ENCODE assay signal across 20 cellular contexts in genomic region chr1:82091729-82092128, GRCh38.
A peak's percentile ranks its signal among the peaks of the same experiment; 100 is the strongest.
DNase-seq lines count a peak whose midpoint lies in the region; ATAC-seq and TF ChIP-seq lines count a peak whose summit lies in the region.
"Had no signal": no experiment of that assay in that cellular context is flagged by ENCODE, and none has a peak within 500 bp of the region (broad histone marks: within the 10 kb centered on the region; RNA-seq: fewer than 3 reads in every experiment).

No MANE protein-coding gene starts in this region.

- DNase-seq in A673 (ENCODE audit: low spot score) (peak; percentile 27), NB4 (ENCODE audit: low read depth) (peak; percentile 2), endodermal cell (no peak), left lung (no peak), SK-N-SH (no peak), middle frontal gyrus (ENCODE audit: extremely low spot score, low spot score) (no peak), hepatic stellate cell (ENCODE audit: low spot score) (no peak), AG20443 (ENCODE audit: low spot score) (no peak)
- DNase-seq: CD4-positive, alpha-beta T cell; kidney; NCI-H1930; NCI-H446 treated with DMSO at 0.1 percent for 48 hours; T-helper 1 cell; WERI-Rb-1 had no signal

- CTCF ChIA-PET in A673 (lab: Charles Lee) (no interaction called here), SK-N-SH (lab: Yijun Ruan, JAX) (no interaction called here)

- intact Hi-C loops in A673 (cut with micrococcal nuclease; ENCODE audit: unreplicated experiment), result no loop called here
- intact Hi-C loops in left lung (cut with DNase I), result no loop called here

- H3F3A ChIP-seq in SK-N-SH (replicated peaks; ENCODE audit: insufficient read depth), result no peaks in the 10 kb centered on the region

- H3K27ac ChIP-seq in A673 (ENCODE audit: low read depth, low read length, poor library complexity, severe bottlenecking) (no peak overlapping the region), endodermal cell (ENCODE audit: low read depth, low read length) (no peak overlapping the region), left lung (no peak overlapping the region), SK-N-SH (ENCODE audit: low read depth in 2 of 2, low read length in 1 of 2) (no peak overlapping the region)
- H3K27ac ChIP-seq: tibial nerve, WERI-Rb-1 had no signal

- H3K4me3 ChIP-seq in A673 (ENCODE audit: low read depth, low read length, poor library complexity, severe bottlenecking) (no peak overlapping the region), NB4 (ENCODE audit: low read depth, low read length) (no peak overlapping the region), endodermal cell (ENCODE audit: low read length) (no peak overlapping the region), left lung (no peak overlapping the region), SK-N-SH (ENCODE audit: low read depth in 2 of 2, low read length in 1 of 2) (no peak overlapping the region)
- H3K4me3 ChIP-seq: tibial nerve had no signal

- no peak overlapping the region for H3K9ac ChIP-seq in endodermal cell (ENCODE audit: extremely low read depth, low read length, poor library complexity, severe bottlenecking)
- H3K9ac ChIP-seq in SK-N-SH, result no peak overlapping the region

- TF ChIP-seq CTCF in A673 (conservative IDR thresholded peaks at IDR 0.05; ENCODE audit: low read depth, low read length) (peak; percentile 40; the same call in 1 of the 2 replicates), NB4 (IDR thresholded peaks at IDR 0.05; ENCODE audit: low read depth, low read length) (no peak), endodermal cell (conservative IDR thresholded peaks at IDR 0.05) (peak; percentile 71), left lung (IDR thresholded peaks at IDR 0.05) (no peak), SK-N-SH (IDR thresholded peaks at IDR 0.05) (no peak)

- 93% methylated on average over 2 of the region's 2 CpGs; no CpG with 5 or more reads in 1 of the 2 experiments for WGBS in endodermal cell (ENCODE audit: insufficient coverage in 1 of 2, insufficient read length in 1 of 2), 2 experiments
- WGBS in SK-N-SH (ENCODE audit: low lambda C conversion rate), result 82% methylated on average over 2 of the region's 2 CpGs

- H2AFZ ChIP-seq in SK-N-SH (ENCODE audit: low read depth), result no peak overlapping the region

- H3K27me3 Mint-ChIP-seq in endodermal cell (ENCODE audit: insufficient read depth), result no peaks in the 10 kb centered on the region
- H3K27me3 Mint-ChIP-seq: activated naive CD8-positive, alpha-beta T cell; brain; CD4-positive, alpha-beta T cell; natural killer cell treated with Interleukin-12 subunit alpha and Interleukin-12 subunit beta and Interleukin-15 and Interleukin-18, amount 100 ng/mL, for 72 hours had no signal

- no peak overlapping the region for H3K27ac Mint-ChIP-seq in endodermal cell
- H3K27ac Mint-ChIP-seq: activated naive CD8-positive, alpha-beta T cell; brain; CD4-positive, alpha-beta T cell; natural killer cell treated with Interleukin-12 subunit alpha and Interleukin-12 subunit beta and Interleukin-15 and Interleukin-18, amount 100 ng/mL, for 72 hours; stimulated activated effector memory CD8-positive, alpha-beta T cell treated with anti-CD3 and anti-CD28 coated beads, Interleukin-12 subunit alpha, Interleukin-12 subunit beta, amount 100 ng/mL, for 72 hours had no signal

- H3K9me3 ChIP-seq in A673 (ENCODE audit: low read depth, low read length, poor library complexity, severe bottlenecking) (no peaks in the 10 kb centered on the region), endodermal cell (ENCODE audit: control insufficient read depth, low read length) (no peaks in the 10 kb centered on the region), left lung (no peaks in the 10 kb centered on the region), SK-N-SH (no peaks in the 10 kb centered on the region)
- H3K9me3 ChIP-seq: tibial nerve had no signal

- H3K27me3 ChIP-seq in A673 (replicated peaks; ENCODE audit: insufficient read depth, low read depth, low read length, poor library complexity) (no peaks in the 10 kb centered on the region), endodermal cell (ENCODE audit: control insufficient read depth, insufficient read depth, low read length, poor library complexity, severe bottlenecking) (no peaks in the 10 kb centered on the region), left lung (no peaks in the 10 kb centered on the region), SK-N-SH (ENCODE audit: insufficient read depth) (no peaks in the 10 kb centered on the region)
- H3K27me3 ChIP-seq: tibial nerve had no signal

- no peaks in the 10 kb centered on the region for H3K79me2 ChIP-seq in SK-N-SH (ENCODE audit: insufficient read depth)

- no peak overlapping the region for H3K4me3 Mint-ChIP-seq in endodermal cell
- H3K4me3 Mint-ChIP-seq: activated naive CD8-positive, alpha-beta T cell; brain; CD4-positive, alpha-beta T cell; natural killer cell treated with Interleukin-12 subunit alpha and Interleukin-12 subunit beta and Interleukin-15 and Interleukin-18, amount 100 ng/mL, for 72 hours; stimulated activated effector memory CD8-positive, alpha-beta T cell treated with anti-CD3 and anti-CD28 coated beads, Interleukin-12 subunit alpha, Interleukin-12 subunit beta, amount 100 ng/mL, for 72 hours had no signal

- H3K4me1 ChIP-seq in A673 (ENCODE audit: insufficient read depth, low read length, poor library complexity, severe bottlenecking) (no peaks in the 10 kb centered on the region), endodermal cell (ENCODE audit: control insufficient read depth, insufficient read depth, low read length) (no peaks in the 10 kb centered on the region), left lung (no peaks in the 10 kb centered on the region), SK-N-SH (ENCODE audit: control insufficient read depth in 1 of 2, insufficient read depth in 2 of 2, low read depth in 1 of 2, low read length in 1 of 2) (no peaks in the 10 kb centered on the region)
- H3K4me1 ChIP-seq: tibial nerve had no signal

- no peaks in the 10 kb centered on the region for H3K9me2 ChIP-seq in SK-N-SH

- POLR2A ChIA-PET in A673 (lab: Charles Lee; ENCODE audit: low non-redundant PET), result no interaction called here
- POLR2A ChIA-PET in SK-N-SH (lab: Yijun Ruan, JAX), result no interaction called here

- H3K4me1 Mint-ChIP-seq in endodermal cell, result no peaks in the 10 kb centered on the region
- H3K4me1 Mint-ChIP-seq: brain; stimulated activated effector memory CD8-positive, alpha-beta T cell treated with anti-CD3 and anti-CD28 coated beads, Interleukin-12 subunit alpha, Interleukin-12 subunit beta, amount 100 ng/mL, for 72 hours had no signal

- no peaks in the 10 kb centered on the region for H3K36me3 Mint-ChIP-seq in endodermal cell (ENCODE audit: low read depth)
- H3K36me3 Mint-ChIP-seq: activated naive CD8-positive, alpha-beta T cell; brain; natural killer cell treated with Interleukin-12 subunit alpha and Interleukin-12 subunit beta and Interleukin-15 and Interleukin-18, amount 100 ng/mL, for 72 hours; stimulated activated effector memory CD8-positive, alpha-beta T cell treated with anti-CD3 and anti-CD28 coated beads, Interleukin-12 subunit alpha, Interleukin-12 subunit beta, amount 100 ng/mL, for 72 hours had no signal

- no peaks in the 10 kb centered on the region for H4K20me1 ChIP-seq in SK-N-SH (ENCODE audit: insufficient read depth)

- ATAC-seq in left lung, result peak; percentile 44
- ATAC-seq: natural killer cell treated with Interleukin-12 subunit alpha and Interleukin-12 subunit beta and Interleukin-15 and Interleukin-18, amount 100 ng/mL, for 72 hours; Right ventricle myocardium inferior; stimulated activated effector memory CD8-positive, alpha-beta T cell treated with anti-CD3 and anti-CD28 coated beads, Interleukin-12 subunit alpha, Interleukin-12 subunit beta, amount 100 ng/mL, for 72 hours had no signal

- TF ChIP-seq POLR2A in NB4 (IDR thresholded peaks at IDR 0.05; ENCODE audit: extremely low read depth, insufficient read length), result no peak

- no peak for TF ChIP-seq EP300 in SK-N-SH (IDR thresholded peaks at IDR 0.05; ENCODE audit: borderline replicate concordance in 1 of 2, low read depth in 1 of 2, low read length in 1 of 2)

- H3K4me2 ChIP-seq in SK-N-SH, result no peak overlapping the region

- no TSS peak for BruUV-seq in A673 (replicated peaks; lab: Mats Ljungman, UMichigan)

- TF ChIP-seq RAD21 in SK-N-SH (IDR thresholded peaks at IDR 0.05; ENCODE audit: low read length), result no peak

- H3K36me3 ChIP-seq in A673 (ENCODE audit: insufficient read depth, low read length, poor library complexity, severe bottlenecking) (no peaks in the 10 kb centered on the region), endodermal cell (ENCODE audit: control insufficient read depth, insufficient read depth, low read length) (no peaks in the 10 kb centered on the region), left lung (no peaks in the 10 kb centered on the region), SK-N-SH (replicated peaks in 1 of 2; ENCODE audit: control insufficient read depth in 1 of 2, insufficient read depth in 2 of 2, low read length in 1 of 2) (no peaks in the 10 kb centered on the region)
- H3K36me3 ChIP-seq: tibial nerve, WERI-Rb-1 had no signal

- no peaks in the 10 kb centered on the region for H3K9me3 Mint-ChIP-seq in endodermal cell
- H3K9me3 Mint-ChIP-seq: CD4-positive, alpha-beta T cell had no signal

TF ChIP-seq in SK-N-SH, 30 proteins besides CTCF, POLR2A, EP300 and RAD21 (continues in another document):
- no peak for TF ChIP-seq MAX (IDR thresholded peaks at IDR 0.05; ENCODE audit: low read depth)
- no peak for TF ChIP-seq FOXM1 (IDR thresholded peaks at IDR 0.05; ENCODE audit: low read depth)
- no peak for TF ChIP-seq NFIC (IDR thresholded peaks at IDR 0.05; ENCODE audit: borderline replicate concordance)

Comparison
In these comparisons a context has a peak if more than half of its experiments do, and no peak if none do; other contexts are left out.
1. DNase-seq: peak in A673 (single experiment) and NB4 (single experiment); none in endodermal cell (single experiment), left lung (0 of 2), SK-N-SH (single experiment), middle frontal gyrus (single experiment), hepatic stellate cell (single experiment) and AG20443 (single experiment).
2. CTCF ChIP-seq: peak in A673 (single experiment) and endodermal cell (single experiment); none in NB4 (single experiment), left lung (0 of 2) and SK-N-SH (single experiment).